In the genomic region with DNA sequence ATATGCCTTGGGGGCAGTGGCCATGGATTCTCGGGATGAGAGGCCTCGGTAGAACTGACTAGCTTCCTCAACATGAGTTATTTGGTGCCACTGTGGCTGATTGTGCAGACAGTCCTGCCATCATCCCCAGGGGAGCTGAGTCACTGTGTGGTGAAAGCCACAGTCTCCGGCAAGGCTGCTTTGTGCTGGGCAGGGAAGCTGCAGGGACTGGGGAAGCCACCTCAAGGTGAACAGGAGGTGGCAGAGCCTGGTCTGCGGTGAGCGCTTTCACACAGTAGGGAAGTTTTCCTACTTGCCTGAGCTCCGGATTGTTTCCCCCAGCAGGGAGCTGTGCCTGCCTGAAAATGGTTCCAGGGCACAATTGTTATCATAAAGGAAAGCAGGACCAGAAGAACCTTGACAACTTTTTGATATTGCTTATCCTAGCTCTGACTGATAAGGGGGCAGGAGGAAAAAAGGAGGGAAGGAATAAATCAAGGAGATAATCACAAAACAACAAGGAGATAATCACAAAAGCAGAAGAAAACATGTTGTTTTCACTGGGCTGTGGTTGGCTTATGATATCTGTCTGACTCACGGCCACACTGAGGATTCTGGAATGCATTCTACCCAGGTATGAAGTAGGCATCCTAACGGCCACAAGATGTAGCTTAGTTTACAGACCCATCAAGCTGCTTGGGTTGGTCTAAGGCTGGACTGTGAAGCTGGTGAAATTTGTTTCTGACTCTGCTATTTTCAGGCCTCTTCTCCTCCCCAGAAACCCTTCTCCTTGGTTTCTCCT, we compare ENCODE assay signal across 2 cellular contexts.
TF ChIP-seq lines count a peak whose summit lies in the region.

No MANE protein-coding gene starts in this region.

TF ChIP-seq in HepG2, 621 proteins besides CTCF, POLR2A, EP300 and RAD21:
- TF ChIP-seq EED (CRISPR knock-in tag; IDR thresholded peaks at IDR 0.05): no peak
- TF ChIP-seq PHF8 (CRISPR knock-in tag; IDR thresholded peaks at IDR 0.05): no peak
- no peak for TF ChIP-seq HNF4G (IDR thresholded peaks at IDR 0.05; ENCODE audit: borderline replicate concordance, low read depth, low read length)
- TF ChIP-seq HNF4G (CRISPR knock-in tag; IDR thresholded peaks at IDR 0.05; ENCODE audit: borderline replicate concordance, low read depth): no peak
- no peak for TF ChIP-seq ZNF431 (CRISPR knock-in tag; IDR thresholded peaks at IDR 0.05; ENCODE audit: borderline replicate concordance, low read depth)
- no peak for TF ChIP-seq PLRG1 (conservative IDR thresholded peaks at IDR 0.05)
- no peak for TF ChIP-seq ZNF260 (CRISPR knock-in tag; IDR thresholded peaks at IDR 0.05; ENCODE audit: borderline replicate concordance, low read depth)

TF ChIP-seq in SK-N-SH, 30 proteins besides CTCF, POLR2A, EP300 and RAD21:
- TF ChIP-seq TCF12 (IDR thresholded peaks at IDR 0.05) (peak; percentile 51), SMC3 (IDR thresholded peaks at IDR 0.05; ENCODE audit: low read depth, low read length) (no peak), FOSL2 (IDR thresholded peaks at IDR 0.05; ENCODE audit: borderline replicate concordance, low read depth) (peak; percentile 61; the same call in 1 of the 2 replicates), NRF1 (IDR thresholded peaks at IDR 0.05; ENCODE audit: low read depth, low read length) (no peak), TAF1 (IDR thresholded peaks at IDR 0.05; ENCODE audit: borderline replicate concordance, low read depth, low read length) (no peak), EZH2phosphoT487 (IDR thresholded peaks at IDR 0.05; ENCODE audit: borderline replicate concordance, low read depth) (no peak), NFIC (IDR thresholded peaks at IDR 0.05; ENCODE audit: borderline replicate concordance) (no peak), TEAD4 (IDR thresholded peaks at IDR 0.05; ENCODE audit: borderline replicate concordance, insufficient read depth) (no peak), YY1 (IDR thresholded peaks at IDR 0.05; ENCODE audit: low read depth) (no peak), JUND (IDR thresholded peaks at IDR 0.05) (peak; percentile 41)
- TF ChIP-seq, protein P1, sequence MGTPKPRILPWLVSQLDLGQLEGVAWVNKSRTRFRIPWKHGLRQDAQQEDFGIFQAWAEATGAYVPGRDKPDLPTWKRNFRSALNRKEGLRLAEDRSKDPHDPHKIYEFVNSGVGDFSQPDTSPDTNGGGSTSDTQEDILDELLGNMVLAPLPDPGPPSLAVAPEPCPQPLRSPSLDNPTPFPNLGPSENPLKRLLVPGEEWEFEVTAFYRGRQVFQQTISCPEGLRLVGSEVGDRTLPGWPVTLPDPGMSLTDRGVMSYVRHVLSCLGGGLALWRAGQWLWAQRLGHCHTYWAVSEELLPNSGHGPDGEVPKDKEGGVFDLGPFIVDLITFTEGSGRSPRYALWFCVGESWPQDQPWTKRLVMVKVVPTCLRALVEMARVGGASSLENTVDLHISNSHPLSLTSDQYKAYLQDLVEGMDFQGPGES (IDR thresholded peaks at IDR 0.05; ENCODE audit: low read depth, low read length): no peak
- TF ChIP-seq, protein P2, sequence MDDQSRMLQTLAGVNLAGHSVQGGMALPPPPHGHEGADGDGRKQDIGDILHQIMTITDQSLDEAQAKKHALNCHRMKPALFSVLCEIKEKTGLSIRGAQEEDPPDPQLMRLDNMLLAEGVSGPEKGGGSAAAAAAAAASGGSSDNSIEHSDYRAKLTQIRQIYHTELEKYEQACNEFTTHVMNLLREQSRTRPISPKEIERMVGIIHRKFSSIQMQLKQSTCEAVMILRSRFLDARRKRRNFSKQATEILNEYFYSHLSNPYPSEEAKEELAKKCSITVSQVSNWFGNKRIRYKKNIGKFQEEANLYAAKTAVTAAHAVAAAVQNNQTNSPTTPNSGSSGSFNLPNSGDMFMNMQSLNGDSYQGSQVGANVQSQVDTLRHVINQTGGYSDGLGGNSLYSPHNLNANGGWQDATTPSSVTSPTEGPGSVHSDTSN (IDR thresholded peaks at IDR 0.05): peak; percentile 64
